In genomic region chr14:61472025-61472672, GRCh38 we compare ENCODE assay signal across 1 cellular context.
TF ChIP-seq lines count a peak whose summit lies in the region.

No MANE protein-coding gene starts in this region.

TF ChIP-seq in K562, 482 proteins besides CTCF, POLR2A, EP300 and RAD21 (continued from another document):
- TF ChIP-seq, protein P1, sequence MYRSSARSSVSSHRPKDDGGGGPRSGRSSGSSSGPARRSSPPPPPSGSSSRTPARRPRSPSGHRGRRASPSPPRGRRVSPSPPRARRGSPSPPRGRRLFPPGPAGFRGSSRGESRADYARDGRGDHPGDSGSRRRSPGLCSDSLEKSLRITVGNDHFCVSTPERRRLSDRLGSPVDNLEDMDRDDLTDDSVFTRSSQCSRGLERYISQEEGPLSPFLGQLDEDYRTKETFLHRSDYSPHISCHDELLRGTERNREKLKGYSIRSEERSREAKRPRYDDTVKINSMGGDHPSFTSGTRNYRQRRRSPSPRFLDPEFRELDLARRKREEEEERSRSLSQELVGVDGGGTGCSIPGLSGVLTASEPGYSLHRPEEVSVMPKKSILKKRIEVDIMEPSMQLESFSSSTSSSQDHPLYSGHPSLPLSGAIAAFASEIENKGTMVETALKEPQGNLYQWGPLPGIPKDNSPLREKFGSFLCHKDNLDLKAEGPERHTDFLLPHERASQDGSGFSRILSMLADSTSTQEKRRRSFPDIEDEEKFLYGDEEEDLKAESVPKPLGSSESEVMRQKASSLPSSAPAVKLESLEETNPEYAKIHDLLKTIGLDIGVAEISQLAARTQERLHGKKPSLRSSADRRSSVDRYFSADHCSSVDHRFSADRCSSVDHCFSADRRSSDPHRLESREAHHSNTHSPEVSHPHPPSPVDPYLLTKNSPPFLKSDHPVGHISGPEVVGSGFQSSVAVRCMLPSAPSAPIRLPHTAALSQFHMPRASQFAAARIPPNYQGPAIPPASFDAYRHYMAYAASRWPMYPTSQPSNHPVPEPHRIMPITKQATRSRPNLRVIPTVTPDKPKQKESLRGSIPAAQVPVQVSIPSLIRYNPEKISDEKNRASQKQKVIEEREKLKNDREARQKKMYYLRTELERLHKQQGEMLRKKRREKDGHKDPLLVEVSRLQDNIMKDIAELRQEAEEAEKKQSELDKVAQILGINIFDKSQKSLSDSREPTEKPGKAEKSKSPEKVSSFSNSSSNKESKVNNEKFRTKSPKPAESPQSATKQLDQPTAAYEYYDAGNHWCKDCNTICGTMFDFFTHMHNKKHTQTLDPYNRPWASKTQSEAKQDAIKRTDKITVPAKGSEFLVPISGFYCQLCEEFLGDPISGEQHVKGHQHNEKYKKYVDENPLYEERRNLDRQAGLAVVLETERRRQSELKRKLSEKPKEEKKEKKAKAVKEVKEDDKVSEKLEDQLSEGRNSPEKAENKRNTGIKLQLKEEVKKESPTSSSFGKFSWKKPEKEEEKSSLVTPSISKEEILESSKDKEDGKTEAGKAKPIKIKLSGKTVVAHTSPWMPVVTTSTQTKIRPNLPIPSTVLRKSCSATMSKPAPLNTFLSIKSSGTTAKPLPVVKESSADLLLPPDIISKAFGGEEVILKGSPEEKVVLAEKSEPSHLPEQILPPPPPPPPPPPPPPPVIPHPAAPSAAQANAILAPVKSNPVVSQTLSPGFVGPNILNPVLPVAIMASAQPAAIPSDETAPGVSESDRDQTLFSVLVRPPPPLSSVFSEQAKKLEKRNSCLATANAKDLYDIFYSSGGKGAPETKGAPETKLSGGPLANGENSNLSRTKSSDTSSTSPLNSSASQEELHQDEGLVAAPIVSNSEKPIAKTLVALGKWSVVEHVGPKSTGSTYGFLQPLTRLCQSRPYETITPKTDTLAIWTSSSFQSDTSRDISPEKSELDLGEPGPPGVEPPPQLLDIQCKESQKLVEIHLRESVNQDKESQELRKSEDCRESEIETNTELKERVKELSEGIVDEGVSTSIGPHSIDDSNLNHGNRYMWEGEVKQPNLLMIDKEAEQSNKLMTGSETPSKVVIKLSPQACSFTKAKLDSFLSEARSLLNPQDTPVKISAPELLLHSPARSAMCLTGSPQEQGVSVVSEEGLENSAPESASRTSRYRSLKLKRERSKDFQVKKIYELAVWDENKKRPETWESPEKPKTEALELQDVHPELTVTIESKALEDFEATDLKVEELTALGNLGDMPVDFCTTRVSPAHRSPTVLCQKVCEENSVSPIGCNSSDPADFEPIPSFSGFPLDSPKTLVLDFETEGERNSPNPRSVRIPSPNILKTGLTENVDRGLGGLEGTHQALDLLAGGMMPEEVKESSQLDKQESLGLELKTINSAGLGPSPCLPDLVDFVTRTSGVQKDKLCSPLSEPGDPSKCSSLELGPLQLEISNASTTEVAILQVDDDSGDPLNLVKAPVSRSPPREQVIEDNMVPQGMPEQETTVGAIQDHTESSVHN (IDR thresholded peaks at IDR 0.05; ENCODE audit: borderline replicate concordance in 1 of 2, low read depth in 1 of 2): 0 out of 4 replicates have a peak, but pooled peaks of 1 of the 2 experiments have one; percentile 24
- peak; percentile 14; the same call in 1 of the 2 replicates for TF ChIP-seq MAFK (IDR thresholded peaks at IDR 0.05; ENCODE audit: low read length)
- peak; percentile 52; the same call in 1 of the 2 replicates for TF ChIP-seq MAFG (tag; conservative IDR thresholded peaks at IDR 0.05)
- peak; percentile 13; the same call in 1 of the 2 replicates for TF ChIP-seq CBFA2T3 (IDR thresholded peaks at IDR 0.05)
- no peak for TF ChIP-seq PYGO2 (tag; IDR thresholded peaks at IDR 0.05)
- peak; percentile 69 for TF ChIP-seq ZNF316 (IDR thresholded peaks at IDR 0.05)
- peak; percentile 56; the same call in 1 of the 2 replicates for TF ChIP-seq BHLHE40 (IDR thresholded peaks at IDR 0.05; ENCODE audit: low read length)
- no peak for TF ChIP-seq HDAC2 (IDR thresholded peaks at IDR 0.05)
- TF ChIP-seq CEBPG (CRISPR knock-in tag; IDR thresholded peaks at IDR 0.05): no peak
- TF ChIP-seq CEBPG (tag; conservative IDR thresholded peaks at IDR 0.05 in 1 of 2, IDR thresholded peaks at IDR 0.05 in 1 of 2): peak; percentile 8 to 70; a peak in 2 of 4 replicates
- TF ChIP-seq C11orf30 (IDR thresholded peaks at IDR 0.05; ENCODE audit: low read depth): peak; percentile 65
- peak; percentile 75 for TF ChIP-seq FOSL1 (tag; conservative IDR thresholded peaks at IDR 0.05)
- peak; percentile 27; the same call in 1 of the 2 replicates for TF ChIP-seq MAFF (IDR thresholded peaks at IDR 0.05; ENCODE audit: low read length)
- TF ChIP-seq RCOR1 (IDR thresholded peaks at IDR 0.05; ENCODE audit: borderline replicate concordance in 1 of 2, low read depth in 2 of 2, low read length in 2 of 2): 0 out of 4 replicates have a peak, but pooled peaks of 1 of the 2 experiments have one; percentile 21
